12 cellular contexts compared by ENCODE assay signal in genomic region chr12:107580750-107581529, GRCh38.
DNase-seq lines count a peak whose midpoint lies in the region; FAIRE-seq and TF ChIP-seq lines count a peak whose summit lies in the region.
"Had no signal": no experiment of that assay in that cellular context is flagged by ENCODE, and none has a peak within 500 bp of the region (broad histone marks: within the 10 kb centered on the region; RNA-seq: fewer than 3 reads in every experiment).

No MANE protein-coding gene starts in this region.

- peaks cover 0 to 3% (median 0%) of the 10 kb centered on the region in 5 donors for H3K9me3 Mint-ChIP-seq in CD8-positive, alpha-beta memory T cell
- no peaks in the 10 kb centered on the region for H3K9me3 Mint-ChIP-seq in activated naive CD4-positive, alpha-beta T cell treated with anti-CD3 and anti-CD28 coated beads for 36 hours
- H3K9me3 Mint-ChIP-seq: stimulated activated effector memory CD8-positive, alpha-beta T cell treated with anti-CD3 and anti-CD28 coated beads, Interleukin-12 subunit alpha, Interleukin-12 subunit beta, amount 100 ng/mL, for 72 hours had no signal

- no peaks in the 10 kb centered on the region for H4K20me1 ChIP-seq in keratinocyte (ENCODE audit: control insufficient read depth, extremely low read depth, insufficient read depth, low read length)

- H3K36me3 Mint-ChIP-seq in CD8-positive, alpha-beta memory T cell, result peaks cover 4 to 16% (median 5%) of the 10 kb centered on the region in 3 donors
- H3K36me3 Mint-ChIP-seq in activated naive CD4-positive, alpha-beta T cell treated with anti-CD3 and anti-CD28 coated beads for 36 hours (ENCODE audit: low read depth), result peaks cover 7% of the 10 kb centered on the region
- H3K36me3 Mint-ChIP-seq: stimulated activated effector memory CD8-positive, alpha-beta T cell treated with anti-CD3 and anti-CD28 coated beads, Interleukin-12 subunit alpha, Interleukin-12 subunit beta, amount 100 ng/mL, for 72 hours had no signal

- H2AFZ ChIP-seq in keratinocyte (ENCODE audit: control insufficient read depth, low read length), result peak overlapping the region; percentile 41

- H3K4me2 ChIP-seq in keratinocyte (ENCODE audit: control insufficient read depth, extremely low read depth, insufficient read depth, low read depth, low read length), result peak overlapping the region; percentile 55
- H3K4me2 ChIP-seq in skeletal muscle satellite cell (ENCODE audit: low read length), result peak overlapping the region; percentile 38

- H3K4me1 ChIP-seq in HUES48 (ENCODE audit: control insufficient read depth, insufficient read depth, low read length) (peaks cover 19% of the 10 kb centered on the region), ectodermal cell (ENCODE audit: control insufficient read depth, insufficient read depth, low read length) (no peaks in the 10 kb centered on the region), keratinocyte (ENCODE audit: control insufficient read depth, extremely low read depth, insufficient read depth, low read length) (peaks cover 6% of the 10 kb centered on the region), skeletal muscle satellite cell (ENCODE audit: control insufficient read depth, insufficient read depth, low read length) (no peaks in the 10 kb centered on the region)
- no peaks in the 10 kb centered on the region for H3K4me1 ChIP-seq in CD8-positive, alpha-beta memory T cell (ENCODE audit: insufficient read depth, low read length)
- H3K4me1 ChIP-seq: Caco-2 had no signal

- 39 to 40% methylated on average over 64 of the region's 64 CpGs for WGBS in ectodermal cell, 2 experiments

- H3K4me3 ChIP-seq in HUES48 (ENCODE audit: low read depth, low read length) (peak overlapping the region; percentile 53), ectodermal cell (ENCODE audit: insufficient read depth, low read depth, low read length) (peak overlapping the region; percentile 21), keratinocyte (ENCODE audit: control insufficient read depth in 2 of 3, extremely low read depth in 1 of 3, insufficient read depth in 2 of 3, low read depth in 1 of 3, low read length in 3 of 3) (peak overlapping the region in 2 of 3 experiments; percentile 24 to 61), skeletal muscle satellite cell (ENCODE audit: low read length) (no peak overlapping the region)
- H3K4me3 ChIP-seq in CD8-positive, alpha-beta memory T cell (ENCODE audit: low read length), result no peak overlapping the region

- no peaks in the 10 kb centered on the region for H3K4me1 Mint-ChIP-seq in CD8-positive, alpha-beta memory T cell
- H3K4me1 Mint-ChIP-seq in activated naive CD4-positive, alpha-beta T cell treated with anti-CD3 and anti-CD28 coated beads for 36 hours (ENCODE audit: low read depth), result no peaks in the 10 kb centered on the region

- CTCF ChIA-PET in CD8-positive, alpha-beta memory T cell (lab: Charles Lee), result no interaction called here
- CTCF ChIA-PET in activated naive CD4-positive, alpha-beta T cell treated with anti-CD3 and anti-CD28 coated beads for 36 hours (lab: Charles Lee), result no interaction called here

- intact Hi-C loops in activated naive CD4-positive, alpha-beta T cell treated with anti-CD3 and anti-CD28 coated beads for 36 hours (cut with micrococcal nuclease), result no loop called here

- no peak for FAIRE-seq in keratinocyte (lab: Jason Lieb, UNC)
- FAIRE-seq: GM12892 had no signal

- no peaks in the 10 kb centered on the region for H3K79me2 ChIP-seq in keratinocyte (ENCODE audit: control insufficient read depth, insufficient read depth, low read length)

- H3K9me3 ChIP-seq in HUES48 (ENCODE audit: control insufficient read depth, insufficient read depth, low read length), result no peaks in the 10 kb centered on the region
- no peaks in the 10 kb centered on the region for H3K9me3 ChIP-seq in ectodermal cell (ENCODE audit: control insufficient read depth, low read length)
- no peaks in the 10 kb centered on the region for H3K9me3 ChIP-seq in keratinocyte (ENCODE audit: control insufficient read depth, low read depth, low read length)
- H3K9me3 ChIP-seq in skeletal muscle satellite cell (replicated peaks; ENCODE audit: low read length), result no peaks in the 10 kb centered on the region
- H3K9me3 ChIP-seq in CD8-positive, alpha-beta memory T cell (ENCODE audit: low read length), result no peaks in the 10 kb centered on the region
- H3K9me3 ChIP-seq: Caco-2 had no signal

- dilution Hi-C loops in keratinocyte (cut with MboI; ENCODE audit: extremely low pct_ligation_motif_present, low sequenced_read_pairs), result no loop called here

- H3K9ac ChIP-seq in HUES48 (ENCODE audit: low read depth, low read length) (no peak overlapping the region), keratinocyte (ENCODE audit: control insufficient read depth, extremely low read depth, insufficient read depth, low read length) (peak overlapping the region; percentile 54), skeletal muscle satellite cell (ENCODE audit: low read depth, low read length) (no peak overlapping the region)

- peaks cover 21% of the 10 kb centered on the region for H3K27me3 ChIP-seq in HUES48 (ENCODE audit: control insufficient read depth, insufficient read depth, low read length)
- H3K27me3 ChIP-seq in ectodermal cell (ENCODE audit: control insufficient read depth, insufficient read depth, low read length, poor library complexity, severe bottlenecking), result peaks cover 32% of the 10 kb centered on the region
- peaks cover 6% of the 10 kb centered on the region for H3K27me3 ChIP-seq in keratinocyte (ENCODE audit: control insufficient read depth, extremely low read depth, insufficient read depth, low read length)
- H3K27me3 ChIP-seq in skeletal muscle satellite cell (ENCODE audit: control insufficient read depth, insufficient read depth, low read length), result peaks cover 34% of the 10 kb centered on the region
- H3K27me3 ChIP-seq in CD8-positive, alpha-beta memory T cell (ENCODE audit: insufficient read depth, low read length, poor library complexity, severe bottlenecking), result no peaks in the 10 kb centered on the region

- H3K27me3 Mint-ChIP-seq in CD8-positive, alpha-beta memory T cell, result peaks cover 0 to 2% of the 10 kb centered on the region in 2 donors
- H3K27me3 Mint-ChIP-seq in activated naive CD4-positive, alpha-beta T cell treated with anti-CD3 and anti-CD28 coated beads for 36 hours (ENCODE audit: low read depth), result no peaks in the 10 kb centered on the region

- H3K36me3 ChIP-seq in HUES48 (ENCODE audit: control insufficient read depth, insufficient read depth, low read length) (no peaks in the 10 kb centered on the region), ectodermal cell (ENCODE audit: control insufficient read depth, insufficient read depth, low read length) (no peaks in the 10 kb centered on the region), keratinocyte (ENCODE audit: control insufficient read depth in 2 of 2, extremely low read depth in 1 of 2, insufficient read depth in 2 of 2, low read length in 2 of 2) (no peaks in the 10 kb centered on the region), skeletal muscle satellite cell (ENCODE audit: insufficient read depth, low read length) (no peaks in the 10 kb centered on the region)
- H3K36me3 ChIP-seq in CD8-positive, alpha-beta memory T cell (ENCODE audit: insufficient read depth, low read length), result no peaks in the 10 kb centered on the region

- no peak overlapping the region for H3K4me3 Mint-ChIP-seq in CD8-positive, alpha-beta memory T cell
- no peak overlapping the region for H3K4me3 Mint-ChIP-seq in activated naive CD4-positive, alpha-beta T cell treated with anti-CD3 and anti-CD28 coated beads for 36 hours
- H3K4me3 Mint-ChIP-seq: stimulated activated effector memory CD8-positive, alpha-beta T cell treated with anti-CD3 and anti-CD28 coated beads, Interleukin-12 subunit alpha, Interleukin-12 subunit beta, amount 100 ng/mL, for 72 hours had no signal

- H3K9me1 ChIP-seq in keratinocyte (ENCODE audit: control insufficient read depth, extremely low read depth, insufficient read depth, low read length), result no peaks in the 10 kb centered on the region

- H3K27ac ChIP-seq in HUES48 (ENCODE audit: low read depth, low read length), result no peak overlapping the region
- H3K27ac ChIP-seq in ectodermal cell (ENCODE audit: insufficient read depth, low read depth, low read length, poor library complexity, severe bottlenecking), result no peak overlapping the region
- no peak overlapping the region for H3K27ac ChIP-seq in keratinocyte (ENCODE audit: control insufficient read depth, insufficient read depth, low read length)
- no peak overlapping the region for H3K27ac ChIP-seq in CD8-positive, alpha-beta memory T cell (ENCODE audit: low read depth, low read length)

- no peak for TF ChIP-seq CTCF in keratinocyte (optimal IDR thresholded peaks at IDR 0.05 in 1 of 3, IDR thresholded peaks at IDR 0.05 in 1 of 3, conservative IDR thresholded peaks at IDR 0.05 in 1 of 3; ENCODE audit: extremely low read depth in 1 of 3, insufficient read depth in 2 of 3, low read length in 3 of 3)

- no peak for DNase-seq in keratinocyte (ENCODE audit: low read depth, low spot score)
- DNase-seq in CD8-positive, alpha-beta memory T cell, result no peak
- no peak for DNase-seq in GM19240 (ENCODE audit: insufficient read length, low spot score)
- DNase-seq in A172 (ENCODE audit: low spot score), result no peak
- no peak for DNase-seq in activated naive CD4-positive, alpha-beta T cell treated with anti-CD3 and anti-CD28 coated beads for 36 hours
- DNase-seq: Caco-2, T-helper 2 cell had no signal

- no peak overlapping the region for H3K27ac Mint-ChIP-seq in CD8-positive, alpha-beta memory T cell
- no peak overlapping the region for H3K27ac Mint-ChIP-seq in activated naive CD4-positive, alpha-beta T cell treated with anti-CD3 and anti-CD28 coated beads for 36 hours
- H3K27ac Mint-ChIP-seq: stimulated activated effector memory CD8-positive, alpha-beta T cell treated with anti-CD3 and anti-CD28 coated beads, Interleukin-12 subunit alpha, Interleukin-12 subunit beta, amount 100 ng/mL, for 72 hours had no signal

- POLR2A ChIA-PET in CD8-positive, alpha-beta memory T cell (lab: Charles Lee), result no interaction called here

Comparison
In these comparisons a context has a peak if more than half of its experiments do, and no peak if none do; other contexts are left out.
1. H3K4me3 ChIP-seq: peak in HUES48 (single experiment), ectodermal cell (single experiment) and keratinocyte (2 of 3); none in skeletal muscle satellite cell (single experiment) and CD8-positive, alpha-beta memory T cell (single experiment).